ENCODE assay signal across 1 cellular context in genomic region chr16:85334718-85335583, GRCh38.
TF ChIP-seq lines count a peak whose summit lies in the region.

No MANE protein-coding gene starts in this region.

TF ChIP-seq in K562, 482 proteins besides CTCF, POLR2A, EP300 and RAD21 (continued from another document and continues in another):
- TF ChIP-seq PRDM10 (IDR thresholded peaks at IDR 0.05; ENCODE audit: partially characterized antibody), result peak; percentile 71
- peak in 1 of 2 experiments; percentile 15; a peak in 1 of 4 replicates for TF ChIP-seq ZMIZ1 (IDR thresholded peaks at IDR 0.05; ENCODE audit: low read depth in 2 of 2, low read length in 2 of 2)
- TF ChIP-seq HBP1 (CRISPR knock-in tag; IDR thresholded peaks at IDR 0.05), result no peak
- TF ChIP-seq THAP7 (CRISPR knock-in tag; IDR thresholded peaks at IDR 0.05), result no peak
- no peak for TF ChIP-seq U2AF1 (optimal IDR thresholded peaks at IDR 0.05; ENCODE audit: low read depth, low read length)
- no peak for TF ChIP-seq GABPB2 (CRISPR knock-in tag; conservative IDR thresholded peaks at IDR 0.05)
- peak; percentile 82 for TF ChIP-seq JUND (IDR thresholded peaks at IDR 0.05; ENCODE audit: borderline replicate concordance, low read depth, low read length)
- TF ChIP-seq JUND (tag; IDR thresholded peaks at IDR 0.05; ENCODE audit: borderline replicate concordance, low read depth, low read length), result no peak; the same call in 2 of the 3 replicates
- no peak for TF ChIP-seq ZKSCAN3 (CRISPR knock-in tag; IDR thresholded peaks at IDR 0.05)
- TF ChIP-seq DIDO1 (tag; IDR thresholded peaks at IDR 0.05; ENCODE audit: low read depth), result no peak
- TF ChIP-seq ZFP91 (CRISPR knock-in tag; IDR thresholded peaks at IDR 0.05), result no peak
- TF ChIP-seq ZFP36 (IDR thresholded peaks at IDR 0.05; ENCODE audit: low read depth, low read length, partially characterized antibody), result no peak
- TF ChIP-seq ZNF175 (CRISPR knock-in tag; IDR thresholded peaks at IDR 0.05; ENCODE audit: low read depth), result no peak
- TF ChIP-seq CLOCK (CRISPR knock-in tag; IDR thresholded peaks at IDR 0.05; ENCODE audit: borderline replicate concordance), result no peak
- TF ChIP-seq, protein P1, sequence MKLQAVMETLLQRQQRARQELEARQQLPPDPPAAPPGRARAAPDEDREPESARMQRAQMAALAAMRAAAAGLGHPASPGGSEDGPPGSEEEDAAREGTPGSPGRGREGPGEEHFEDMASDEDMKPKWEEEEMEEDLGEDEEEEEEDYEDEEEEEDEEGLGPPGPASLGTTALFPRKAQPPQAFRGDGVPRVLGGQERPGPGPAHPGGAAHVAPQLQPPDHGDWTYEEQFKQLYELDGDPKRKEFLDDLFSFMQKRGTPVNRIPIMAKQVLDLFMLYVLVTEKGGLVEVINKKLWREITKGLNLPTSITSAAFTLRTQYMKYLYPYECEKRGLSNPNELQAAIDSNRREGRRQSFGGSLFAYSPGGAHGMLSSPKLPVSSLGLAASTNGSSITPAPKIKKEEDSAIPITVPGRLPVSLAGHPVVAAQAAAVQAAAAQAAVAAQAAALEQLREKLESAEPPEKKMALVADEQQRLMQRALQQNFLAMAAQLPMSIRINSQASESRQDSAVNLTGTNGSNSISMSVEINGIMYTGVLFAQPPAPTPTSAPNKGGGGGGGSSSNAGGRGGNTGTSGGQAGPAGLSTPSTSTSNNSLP (IDR thresholded peaks at IDR 0.05; ENCODE audit: borderline replicate concordance, low read depth, low read length), result peak; percentile 61; the same call in 1 of the 2 replicates
- no peak for TF ChIP-seq HINFP (tag; conservative IDR thresholded peaks at IDR 0.05; ENCODE audit: low read depth)
- no peak for TF ChIP-seq KAT8 (IDR thresholded peaks at IDR 0.05; ENCODE audit: low read depth)
- peak; percentile 98 for TF ChIP-seq SPI1 (IDR thresholded peaks at IDR 0.05; ENCODE audit: borderline replicate concordance, low read depth, low read length)
- 0 out of 2 replicates have a peak, but pooled peaks have one; percentile 31 for TF ChIP-seq NR2C2 (CRISPR knock-in tag; IDR thresholded peaks at IDR 0.05)
- TF ChIP-seq NR2C2 (tag; IDR thresholded peaks at IDR 0.05), result peak; percentile 70
- no peak for TF ChIP-seq SP1 (CRISPR knock-in tag; IDR thresholded peaks at IDR 0.05)
- peak; percentile 34; the same call in 1 of the 2 replicates for TF ChIP-seq MTA2 (IDR thresholded peaks at IDR 0.05; ENCODE audit: low read depth)
- peak; percentile 35; the same call in 1 of the 2 replicates for TF ChIP-seq HIVEP1 (CRISPR knock-in tag; IDR thresholded peaks at IDR 0.05)
- TF ChIP-seq POLR2AphosphoS2 (IDR thresholded peaks at IDR 0.05; ENCODE audit: low read length), result no peak
- TF ChIP-seq HNRNPH1 (optimal IDR thresholded peaks at IDR 0.05; ENCODE audit: low read depth, low read length), result no peak
- peak; percentile 71 for TF ChIP-seq FOXJ2 (tag; IDR thresholded peaks at IDR 0.05)
- peak; percentile 48 for TF ChIP-seq MEIS2 (IDR thresholded peaks at IDR 0.05; ENCODE audit: partially characterized antibody)
- TF ChIP-seq ZNF232 (CRISPR knock-in tag; IDR thresholded peaks at IDR 0.05), result no peak
- TF ChIP-seq, protein P2, sequence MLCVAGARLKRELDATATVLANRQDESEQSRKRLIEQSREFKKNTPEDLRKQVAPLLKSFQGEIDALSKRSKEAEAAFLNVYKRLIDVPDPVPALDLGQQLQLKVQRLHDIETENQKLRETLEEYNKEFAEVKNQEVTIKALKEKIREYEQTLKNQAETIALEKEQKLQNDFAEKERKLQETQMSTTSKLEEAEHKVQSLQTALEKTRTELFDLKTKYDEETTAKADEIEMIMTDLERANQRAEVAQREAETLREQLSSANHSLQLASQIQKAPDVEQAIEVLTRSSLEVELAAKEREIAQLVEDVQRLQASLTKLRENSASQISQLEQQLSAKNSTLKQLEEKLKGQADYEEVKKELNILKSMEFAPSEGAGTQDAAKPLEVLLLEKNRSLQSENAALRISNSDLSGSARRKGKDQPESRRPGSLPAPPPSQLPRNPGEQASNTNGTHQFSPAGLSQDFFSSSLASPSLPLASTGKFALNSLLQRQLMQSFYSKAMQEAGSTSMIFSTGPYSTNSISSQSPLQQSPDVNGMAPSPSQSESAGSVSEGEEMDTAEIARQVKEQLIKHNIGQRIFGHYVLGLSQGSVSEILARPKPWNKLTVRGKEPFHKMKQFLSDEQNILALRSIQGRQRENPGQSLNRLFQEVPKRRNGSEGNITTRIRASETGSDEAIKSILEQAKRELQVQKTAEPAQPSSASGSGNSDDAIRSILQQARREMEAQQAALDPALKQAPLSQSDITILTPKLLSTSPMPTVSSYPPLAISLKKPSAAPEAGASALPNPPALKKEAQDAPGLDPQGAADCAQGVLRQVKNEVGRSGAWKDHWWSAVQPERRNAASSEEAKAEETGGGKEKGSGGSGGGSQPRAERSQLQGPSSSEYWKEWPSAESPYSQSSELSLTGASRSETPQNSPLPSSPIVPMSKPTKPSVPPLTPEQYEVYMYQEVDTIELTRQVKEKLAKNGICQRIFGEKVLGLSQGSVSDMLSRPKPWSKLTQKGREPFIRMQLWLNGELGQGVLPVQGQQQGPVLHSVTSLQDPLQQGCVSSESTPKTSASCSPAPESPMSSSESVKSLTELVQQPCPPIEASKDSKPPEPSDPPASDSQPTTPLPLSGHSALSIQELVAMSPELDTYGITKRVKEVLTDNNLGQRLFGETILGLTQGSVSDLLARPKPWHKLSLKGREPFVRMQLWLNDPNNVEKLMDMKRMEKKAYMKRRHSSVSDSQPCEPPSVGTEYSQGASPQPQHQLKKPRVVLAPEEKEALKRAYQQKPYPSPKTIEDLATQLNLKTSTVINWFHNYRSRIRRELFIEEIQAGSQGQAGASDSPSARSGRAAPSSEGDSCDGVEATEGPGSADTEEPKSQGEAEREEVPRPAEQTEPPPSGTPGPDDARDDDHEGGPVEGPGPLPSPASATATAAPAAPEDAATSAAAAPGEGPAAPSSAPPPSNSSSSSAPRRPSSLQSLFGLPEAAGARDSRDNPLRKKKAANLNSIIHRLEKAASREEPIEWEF (CRISPR knock-in tag; IDR thresholded peaks at IDR 0.05), result 0 out of 2 replicates have a peak, but pooled peaks have one; percentile 37
